In genomic region chr11:126764221-126764620, GRCh38 we compare ENCODE assay signal across 15 cellular contexts.
DNase-seq lines count a peak whose midpoint lies in the region; ATAC-seq and TF ChIP-seq lines count a peak whose summit lies in the region.
"Had no signal": no experiment of that assay in that cellular context is flagged by ENCODE, and none has a peak within 500 bp of the region (broad histone marks: within the 10 kb centered on the region; RNA-seq: fewer than 3 reads in every experiment).

No MANE protein-coding gene starts in this region.

- peaks cover 8% of the 10 kb centered on the region for H3K4me1 Mint-ChIP-seq in endodermal cell
- H3K4me1 Mint-ChIP-seq in activated CD4-positive, alpha-beta T cell treated with anti-CD3 and anti-CD28 coated beads for 36 hours: no peaks in the 10 kb centered on the region
- H3K4me1 Mint-ChIP-seq: activated naive CD8-positive, alpha-beta T cell treated with anti-CD3 and anti-CD28 coated beads for 36 hours had no signal

- H3K27me3 ChIP-seq in AG04450 (ENCODE audit: control insufficient read depth, insufficient read depth, low read length): no peaks in the 10 kb centered on the region
- peaks cover 41% of the 10 kb centered on the region for H3K27me3 ChIP-seq in endodermal cell (ENCODE audit: control insufficient read depth, insufficient read depth, low read length, poor library complexity, severe bottlenecking)
- H3K27me3 ChIP-seq: gastroesophageal sphincter, neutrophil had no signal

- H3K27ac ChIP-seq in AG04450 (ENCODE audit: low read depth, low read length) (no peak overlapping the region), endodermal cell (ENCODE audit: low read depth, low read length) (no peak overlapping the region)
- H3K27ac ChIP-seq: gastroesophageal sphincter, neutrophil had no signal

- H3K36me3 ChIP-seq in endodermal cell (ENCODE audit: control insufficient read depth, insufficient read depth, low read length): no peaks in the 10 kb centered on the region
- H3K36me3 ChIP-seq: gastroesophageal sphincter, HAP-1, neutrophil had no signal

- whole genome bisulfite sequencing in endodermal cell (ENCODE audit: insufficient coverage in 1 of 2, insufficient read length in 1 of 2), 2 experiments: 85 to 86% methylated on average over 10 of the region's 10 CpGs

- H3K36me3 Mint-ChIP-seq in endodermal cell (ENCODE audit: low read depth): no peaks in the 10 kb centered on the region
- H3K36me3 Mint-ChIP-seq in activated CD4-positive, alpha-beta T cell treated with anti-CD3 and anti-CD28 coated beads for 36 hours (ENCODE audit: low read depth): no peaks in the 10 kb centered on the region
- H3K36me3 Mint-ChIP-seq: activated naive CD8-positive, alpha-beta T cell treated with anti-CD3 and anti-CD28 coated beads for 36 hours had no signal

- ATAC-seq in esophagus mucosa (no peak), HG03378 (IDR thresholded peaks at IDR 0.05; ENCODE audit: unreplicated experiment) (no peak)
- ATAC-seq in activated CD4-positive, alpha-beta T cell treated with anti-CD3 and anti-CD28 coated beads for 36 hours: no peak
- ATAC-seq: gastroesophageal sphincter, left colon had no signal

- no peaks in the 10 kb centered on the region for H3K4me1 ChIP-seq in endodermal cell (ENCODE audit: control insufficient read depth, insufficient read depth, low read length)
- H3K4me1 ChIP-seq: gastroesophageal sphincter, HAP-1 had no signal

- H3K27ac Mint-ChIP-seq in endodermal cell: no peak overlapping the region
- H3K27ac Mint-ChIP-seq in activated CD4-positive, alpha-beta T cell treated with anti-CD3 and anti-CD28 coated beads for 36 hours: no peak overlapping the region
- H3K27ac Mint-ChIP-seq: activated naive CD8-positive, alpha-beta T cell treated with anti-CD3 and anti-CD28 coated beads for 36 hours; dendritic cell treated with granulocyte-macrophage colony-stimulating factor and Interleukin-4, amounts not matched to agents 40 ng/mL and 50 ng/mL, for 4 days; T-helper 2 cell treated with Interferon-gamma antibody and Interleukin-4, amounts not matched to agents 5 μg/mL and 100 μg/mL, for 36 hours had no signal

- no peak for DNase-seq in AG04450 (ENCODE audit: low read depth, low spot score)
- DNase-seq in GM12864 (ENCODE audit: low read depth): no peak
- peak; percentile 32 for DNase-seq in NCI-H2196 (lab: John Stamatoyannopoulos, UW; ENCODE audit: unreplicated experiment)
- DNase-seq in endodermal cell: no peak
- DNase-seq in activated CD4-positive, alpha-beta T cell treated with anti-CD3 and anti-CD28 coated beads for 36 hours: no peak
- DNase-seq in activated CD8-positive, alpha-beta memory T cell treated with anti-CD3 and anti-CD28 coated beads, Interleukin-2, amount 50 U/mL, for 4 hours: no peak
- DNase-seq: activated naive CD8-positive, alpha-beta T cell treated with anti-CD3 and anti-CD28 coated beads for 36 hours; left colon had no signal

- no peak overlapping the region for H3K4me3 ChIP-seq in AG04450 (ENCODE audit: low read depth, low read length)
- H3K4me3 ChIP-seq in GM12864 (ENCODE audit: low read depth, low read length): no peak overlapping the region
- H3K4me3 ChIP-seq in endodermal cell (ENCODE audit: low read length): no peak overlapping the region
- H3K4me3 ChIP-seq: gastroesophageal sphincter, HAP-1 had no signal

- peak; percentile 38 for TF ChIP-seq CTCF in AG04450 (IDR thresholded peaks at IDR 0.05; ENCODE audit: low read depth, low read length)
- TF ChIP-seq CTCF in GM12864 (IDR thresholded peaks at IDR 0.05; ENCODE audit: low read depth, low read length, missing control alignments): peak; percentile 12
- TF ChIP-seq CTCF in endodermal cell (conservative IDR thresholded peaks at IDR 0.05): peak; percentile 62

- no peaks in the 10 kb centered on the region for H3K9me3 Mint-ChIP-seq in endodermal cell
- H3K9me3 Mint-ChIP-seq in activated CD4-positive, alpha-beta T cell treated with anti-CD3 and anti-CD28 coated beads for 36 hours (ENCODE audit: low read depth): no peaks in the 10 kb centered on the region
- H3K9me3 Mint-ChIP-seq: activated naive CD8-positive, alpha-beta T cell treated with anti-CD3 and anti-CD28 coated beads for 36 hours; dendritic cell treated with granulocyte-macrophage colony-stimulating factor and Interleukin-4, amounts not matched to agents 40 ng/mL and 50 ng/mL, for 4 days; T-helper 2 cell treated with Interferon-gamma antibody and Interleukin-4, amounts not matched to agents 5 μg/mL and 100 μg/mL, for 36 hours had no signal

- CTCF ChIA-PET in AG04450 (lab: Charles Lee): interaction anchor here (3.0 kb wide), 1 partner anchor 227 kb away, joined by 13 read pairs; no protein-coding TSS in a partner anchor
- CTCF ChIA-PET in activated CD4-positive, alpha-beta T cell treated with anti-CD3 and anti-CD28 coated beads for 36 hours (lab: Charles Lee): interaction anchor here (0.7 kb wide), 1 partner anchor 226 kb away, joined by 3 read pairs; no protein-coding TSS in a partner anchor

- intact Hi-C loops in activated CD4-positive, alpha-beta T cell treated with anti-CD3 and anti-CD28 coated beads for 36 hours (cut with DNase I, micrococcal nuclease): no loop called here

- POLR2A ChIA-PET in AG04450 (lab: Yijun Ruan, JAX): no interaction called here
- POLR2A ChIA-PET in activated CD4-positive, alpha-beta T cell treated with anti-CD3 and anti-CD28 coated beads for 36 hours (lab: Charles Lee): no interaction called here

- H3K27me3 Mint-ChIP-seq in endodermal cell (ENCODE audit: insufficient read depth): peaks cover 50% of the 10 kb centered on the region
- H3K27me3 Mint-ChIP-seq in activated CD4-positive, alpha-beta T cell treated with anti-CD3 and anti-CD28 coated beads for 36 hours: peaks cover 4% of the 10 kb centered on the region
- H3K27me3 Mint-ChIP-seq: activated naive CD8-positive, alpha-beta T cell treated with anti-CD3 and anti-CD28 coated beads for 36 hours; dendritic cell treated with granulocyte-macrophage colony-stimulating factor and Interleukin-4, amounts not matched to agents 40 ng/mL and 50 ng/mL, for 4 days had no signal

- no peak overlapping the region for H3K9ac ChIP-seq in endodermal cell (ENCODE audit: extremely low read depth, low read length, poor library complexity, severe bottlenecking)

- H3K9me3 ChIP-seq in AG04450 (ENCODE audit: control insufficient read depth, insufficient read depth, low read length) (no peaks in the 10 kb centered on the region), endodermal cell (ENCODE audit: control insufficient read depth, low read length) (no peaks in the 10 kb centered on the region)
- H3K9me3 ChIP-seq: gastroesophageal sphincter, HAP-1, neutrophil had no signal

- no peak overlapping the region for H3K4me3 Mint-ChIP-seq in endodermal cell
- H3K4me3 Mint-ChIP-seq in activated CD4-positive, alpha-beta T cell treated with anti-CD3 and anti-CD28 coated beads for 36 hours: no peak overlapping the region
- H3K4me3 Mint-ChIP-seq: activated naive CD8-positive, alpha-beta T cell treated with anti-CD3 and anti-CD28 coated beads for 36 hours; dendritic cell treated with granulocyte-macrophage colony-stimulating factor and Interleukin-4, amounts not matched to agents 40 ng/mL and 50 ng/mL, for 4 days; T-helper 2 cell treated with Interferon-gamma antibody and Interleukin-4, amounts not matched to agents 5 μg/mL and 100 μg/mL, for 36 hours had no signal

Comparison
In these comparisons a context has a peak if more than half of its experiments do, and no peak if none do; other contexts are left out.
1. CTCF ChIP-seq: peak in every context shown above with its lines; median percentile 62 in endodermal cell; 38 in AG04450; 12 in GM12864.